In genomic region chr15:72354496-72354895, GRCh38 we compare ENCODE assay signal across 1 cellular context.
TF ChIP-seq lines count a peak whose summit lies in the region.

No MANE protein-coding gene starts in this region.

TF ChIP-seq in IMR-90, 13 proteins besides CTCF, POLR2A, EP300 and RAD21:
- TF ChIP-seq MXI1 (IDR thresholded peaks at IDR 0.05; ENCODE audit: borderline replicate concordance, low read depth, low read length), result no peak
- no peak for TF ChIP-seq USF2 (IDR thresholded peaks at IDR 0.05; ENCODE audit: low read depth, low read length)
- no peak for TF ChIP-seq RCOR1 (IDR thresholded peaks at IDR 0.05; ENCODE audit: insufficient replicate concordance, low read length)
- no peak for TF ChIP-seq NFE2L2 (IDR thresholded peaks at IDR 0.05; ENCODE audit: low read depth, low read length)
- TF ChIP-seq MAFK (IDR thresholded peaks at IDR 0.05; ENCODE audit: low read depth, low read length), result no peak
- TF ChIP-seq BHLHE40 (IDR thresholded peaks at IDR 0.05; ENCODE audit: low read depth, low read length), result no peak
- no peak for TF ChIP-seq FOS (IDR thresholded peaks at IDR 0.05; ENCODE audit: low read depth, low read length)
- TF ChIP-seq MAZ (IDR thresholded peaks at IDR 0.05; ENCODE audit: borderline replicate concordance, low read depth, low read length), result no peak
- no peak for TF ChIP-seq CEBPB (IDR thresholded peaks at IDR 0.05; ENCODE audit: low read depth, low read length)
- no peak for TF ChIP-seq RFX5 (IDR thresholded peaks at IDR 0.05; ENCODE audit: low read depth, low read length)
- no peak for TF ChIP-seq CHD1 (IDR thresholded peaks at IDR 0.05; ENCODE audit: low read depth, low read length)
- no peak for TF ChIP-seq ELK1 (IDR thresholded peaks at IDR 0.05; ENCODE audit: borderline replicate concordance, low read depth, low read length)
- TF ChIP-seq SMC3 (IDR thresholded peaks at IDR 0.05; ENCODE audit: low read depth, low read length), result no peak
